ENCODE assay signal across 8 cellular contexts in genomic region chr15:59532770-59533379, GRCh38.
DNase-seq lines count a peak whose midpoint lies in the region; ATAC-seq and TF ChIP-seq lines count a peak whose summit lies in the region.

No MANE protein-coding gene starts in this region.

- peak; percentile 25 for DNase-seq in AG08396 (ENCODE audit: low spot score)
- DNase-seq in NCI-H146 treated with DMSO at 0.1 percent for 48 hours (lab: John Stamatoyannopoulos, UW; ENCODE audit: unreplicated experiment), result peak; percentile 13
- no peak for DNase-seq in retinal pigment epithelial cell (ENCODE audit: low read depth)
- DNase-seq in cerebellar nuclear complex (lab: John Stamatoyannopoulos, UW), result no peak

- WGBS in gastroesophageal sphincter (ENCODE audit: low coverage in 1 of 2), 2 donors, result 17 to 18% methylated on average over 8 of the region's 8 CpGs

- H3K4me3 ChIP-seq in WI38 (ENCODE audit: low read depth, low read length) (no peak overlapping the region), gastroesophageal sphincter (no peak overlapping the region), retinal pigment epithelial cell (ENCODE audit: low read length) (no peak overlapping the region)

- no peaks in the 10 kb centered on the region for H3K9me3 ChIP-seq in gastroesophageal sphincter

- H3K27me3 ChIP-seq in gastroesophageal sphincter, result peaks cover 5% of the 10 kb centered on the region

- no peak overlapping the region for H3K27ac ChIP-seq in gastroesophageal sphincter

- TF ChIP-seq POLR2A in gastroesophageal sphincter (IDR thresholded peaks at IDR 0.05), result no peak

- ATAC-seq in gastroesophageal sphincter (no peak), HG02678 (IDR thresholded peaks at IDR 0.05; ENCODE audit: unreplicated experiment) (no peak)

- TF ChIP-seq EP300 in gastroesophageal sphincter (IDR thresholded peaks at IDR 0.05), result no peak

- TF ChIP-seq CTCF in GM12873 (IDR thresholded peaks at IDR 0.05; ENCODE audit: insufficient read depth, low read depth, low read length, missing control alignments), result peak; percentile 69
- TF ChIP-seq CTCF in WI38 (IDR thresholded peaks at IDR 0.05; ENCODE audit: low read depth, low read length), result peak; percentile 69
- TF ChIP-seq CTCF in gastroesophageal sphincter (IDR thresholded peaks at IDR 0.05), result peak; percentile 24 to 67 (median 47)
- TF ChIP-seq CTCF in retinal pigment epithelial cell (conservative IDR thresholded peaks at IDR 0.05; ENCODE audit: low read depth, low read length), result peak; percentile 72

- H3K36me3 ChIP-seq in gastroesophageal sphincter, result no peaks in the 10 kb centered on the region

- no peaks in the 10 kb centered on the region for H3K4me1 ChIP-seq in gastroesophageal sphincter

Comparison
In these comparisons a context has a peak if more than half of its experiments do, and no peak if none do; other contexts are left out.
1. DNase-seq: peak in AG08396 (single experiment) and NCI-H146 treated with DMSO at 0.1 percent for 48 hours (single experiment); none in retinal pigment epithelial cell (single experiment) and cerebellar nuclear complex (0 of 2).
2. Peak in every context shown above with its lines, with median percentiles within 50 percentile points of each other: CTCF ChIP-seq.